Comparison of ENCODE assay signal across 9 cellular contexts in the genomic region with DNA sequence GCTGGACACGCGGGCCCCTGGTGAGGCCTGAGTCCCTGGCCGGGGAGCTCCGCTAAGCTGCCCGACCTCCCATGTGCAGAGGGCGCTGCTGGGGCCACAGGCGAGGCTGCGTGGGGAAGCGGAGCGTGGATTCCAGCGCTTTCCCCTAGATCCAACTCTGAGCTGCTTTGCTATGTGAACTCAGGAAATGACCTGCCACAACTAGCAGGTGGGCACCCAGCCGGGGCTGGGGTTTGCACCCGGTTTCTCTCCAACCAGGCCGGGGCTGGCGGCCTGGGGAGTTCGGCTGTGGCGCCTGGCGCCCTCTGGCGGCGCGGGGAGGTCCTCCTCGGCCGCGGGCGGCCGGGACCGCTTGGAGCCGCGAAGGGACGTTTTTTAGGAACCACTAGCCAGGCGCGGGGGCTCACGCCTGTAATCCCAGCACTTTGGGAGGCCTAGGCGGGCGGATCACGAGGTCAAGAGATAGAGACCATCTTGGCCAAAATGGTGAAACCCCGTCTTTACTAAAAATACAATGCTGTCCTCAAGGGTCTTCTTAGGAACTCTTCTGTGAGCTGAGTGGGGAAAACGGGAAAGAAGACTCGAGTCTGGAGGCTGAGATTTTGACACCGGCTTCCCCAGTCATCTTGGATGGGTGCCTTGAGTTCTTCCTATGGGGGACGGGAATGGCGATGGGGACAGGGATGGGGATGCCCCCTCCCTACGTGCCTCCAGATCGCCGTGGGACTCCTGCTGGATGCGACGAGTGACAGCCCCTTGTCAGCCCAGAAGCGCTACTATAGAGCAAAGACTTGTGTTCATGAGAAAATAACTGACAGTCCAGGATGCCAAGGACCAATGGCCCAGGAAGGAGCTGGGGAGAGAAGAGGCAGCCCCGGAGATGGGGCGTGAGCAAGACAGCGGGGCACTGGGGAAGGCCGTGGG. TPM values are rescaled to one million over a fixed set of nuclear protein-coding genes. Genes with fewer than 3 reads are reported as not detected.
DNase-seq lines count a peak whose midpoint lies in the region; TF ChIP-seq lines count a peak whose summit lies in the region.
"Had no signal": no experiment of that assay in that cellular context is flagged by ENCODE, and none has a peak within 500 bp of the region (broad histone marks: within the 10 kb centered on the region; RNA-seq: fewer than 3 reads in every experiment).

No MANE protein-coding gene starts in this region.

- H3F3A ChIP-seq in SU-DHL-6 (ENCODE audit: insufficient read depth), result no peaks in the 10 kb centered on the region

- H3K27ac Mint-ChIP-seq in CD4-positive, alpha-beta memory T cell, result peak overlapping the region in 2 of 7 donors; percentile 51 to 64
- peak overlapping the region in 1 of 6 donors; percentile 57 for H3K27ac Mint-ChIP-seq in immature natural killer cell

- peak overlapping the region; percentile 52 for H2AFZ ChIP-seq in SU-DHL-6 (ENCODE audit: low read depth, low read length, severe bottlenecking)

- H3K4me1 ChIP-seq in CD4-positive, alpha-beta memory T cell (ENCODE audit: insufficient read depth, low read length), result peaks cover 25% of the 10 kb centered on the region

- no peaks in the 10 kb centered on the region for H3K9me3 Mint-ChIP-seq in CD4-positive, alpha-beta memory T cell
- no peaks in the 10 kb centered on the region for H3K9me3 Mint-ChIP-seq in immature natural killer cell

- H3K9ac ChIP-seq in SU-DHL-6 (ENCODE audit: low read length), result no peak overlapping the region

- no peak overlapping the region for H3K4me2 ChIP-seq in SU-DHL-6 (ENCODE audit: low read depth, low read length, poor library complexity, severe bottlenecking)

- intact Hi-C loops in CD4-positive, alpha-beta memory T cell (cut with micrococcal nuclease), result loop anchor here (1.0 kb wide), 7 partner anchors 14 to 436 kb away; a partner anchor contains a TSS

- H3K36me3 Mint-ChIP-seq in CD4-positive, alpha-beta memory T cell, result peaks cover 4 to 6% of the 10 kb centered on the region in 2 donors
- H3K36me3 Mint-ChIP-seq in immature natural killer cell, result peaks cover 5 to 16% (median 9%) of the 10 kb centered on the region in 3 donors

- peaks cover 18 to 33% (median 25%) of the 10 kb centered on the region in 4 donors for H3K4me1 Mint-ChIP-seq in CD4-positive, alpha-beta memory T cell
- peaks cover 16% of the 10 kb centered on the region in 2 donors for H3K4me1 Mint-ChIP-seq in immature natural killer cell

- no peaks in the 10 kb centered on the region for H3K9me2 ChIP-seq in SU-DHL-6 (replicated peaks; ENCODE audit: insufficient read depth, low read length)

- peak overlapping the region in 2 of 8 donors; percentile 14 to 21 for H3K4me3 Mint-ChIP-seq in CD4-positive, alpha-beta memory T cell
- H3K4me3 Mint-ChIP-seq in immature natural killer cell, result no peak overlapping the region

- no peaks in the 10 kb centered on the region for H3K36me3 ChIP-seq in CD4-positive, alpha-beta memory T cell (ENCODE audit: insufficient read depth, low read length)
- H3K36me3 ChIP-seq in H7 (replicated peaks; ENCODE audit: control insufficient read depth, insufficient read depth, low read length), result no peaks in the 10 kb centered on the region
- no peaks in the 10 kb centered on the region for H3K36me3 ChIP-seq in SU-DHL-6 (ENCODE audit: low read length)

- peak; percentile 73 for TF ChIP-seq CTCF in SU-DHL-6 (IDR thresholded peaks at IDR 0.05; ENCODE audit: insufficient read depth, low read length, poor library complexity, severe bottlenecking)

- POLR2A ChIA-PET in CD4-positive, alpha-beta memory T cell (lab: Charles Lee; ENCODE audit: partially characterized antibody), result interaction anchor here (0.6 to 22.5 kb wide), 16 partner anchors 10 to 443 kb away, joined by 3 to 730 read pairs (median 5); a partner anchor contains a TSS

- no peaks in the 10 kb centered on the region for H4K20me1 ChIP-seq in SU-DHL-6 (ENCODE audit: low read depth, low read length)

- H3K27me3 ChIP-seq in CD4-positive, alpha-beta memory T cell (ENCODE audit: insufficient read depth, low read length), result no peaks in the 10 kb centered on the region
- no peaks in the 10 kb centered on the region for H3K27me3 ChIP-seq in H7 (ENCODE audit: control insufficient read depth, insufficient read depth, low read length)
- no peaks in the 10 kb centered on the region for H3K27me3 ChIP-seq in SU-DHL-6 (ENCODE audit: low read length)

- peak; percentile 54 to 79 (median 70) for DNase-seq in CD4-positive, alpha-beta memory T cell
- DNase-seq in H7 (peak; percentile 95), anterior cingulate cortex (lab: John Stamatoyannopoulos, UW) (peak in 31 of 58 donors; percentile 6 to 56 (median 29)), immature natural killer cell (peak; percentile 63 to 74 (median 68)), NCI-H526 treated with DMSO at 0.1 percent for 48 hours (lab: John Stamatoyannopoulos, UW) (no peak), NCI-H2227 treated with DMSO at 0.1 percent for 48 hours (lab: John Stamatoyannopoulos, UW) (no peak)
- DNase-seq in stimulated activated CD4-positive, alpha-beta T cell treated with anti-CD3 and anti-CD28 coated beads, Interleukin-1b, Interleukin-23, amount 100 ng/mL, for 1 hour (ENCODE audit: low read depth in 2 of 2), result peak; percentile 43 to 65

- H3K4me3 ChIP-seq in CD4-positive, alpha-beta memory T cell (ENCODE audit: low read length in 2 of 2), result no peak overlapping the region
- H3K4me3 ChIP-seq in H7 (ENCODE audit: insufficient read depth, low read depth, low read length), result peak overlapping the region; percentile 0; the same call in 1 of the 2 replicates
- no peak overlapping the region for H3K4me3 ChIP-seq in SU-DHL-6 (ENCODE audit: insufficient read depth, low read length, poor library complexity, severe bottlenecking)

- no peaks in the 10 kb centered on the region for H3K27me3 Mint-ChIP-seq in CD4-positive, alpha-beta memory T cell
- peaks cover 0 to 2% (median 0%) of the 10 kb centered on the region in 3 donors for H3K27me3 Mint-ChIP-seq in immature natural killer cell (ENCODE audit: low read depth in 3 of 3)

- H3K27ac ChIP-seq in CD4-positive, alpha-beta memory T cell (ENCODE audit: low read depth, low read length), result no peak overlapping the region
- no peak overlapping the region for H3K27ac ChIP-seq in SU-DHL-6 (ENCODE audit: low read depth, low read length)

- CTCF ChIA-PET in CD4-positive, alpha-beta memory T cell (lab: Charles Lee; ENCODE audit: partially characterized antibody), result interaction anchor here (0.6 to 18.0 kb wide), 34 partner anchors 9 to 1741 kb away, joined by 3 to 294 read pairs (median 4); a partner anchor contains a TSS

- H3K9me3 ChIP-seq in CD4-positive, alpha-beta memory T cell (ENCODE audit: control insufficient read depth in 1 of 2, low read length in 2 of 2), result no peaks in the 10 kb centered on the region
- H3K9me3 ChIP-seq in SU-DHL-6 (ENCODE audit: insufficient read depth, low read length), result no peaks in the 10 kb centered on the region

- H3K79me2 ChIP-seq in SU-DHL-6 (ENCODE audit: insufficient read depth, low read length), result no peaks in the 10 kb centered on the region

RNA-seq across cellular contexts. Expression of a gene that starts 12.6 kb away (rescaled TPM):
- total RNA-seq in CD4-positive, alpha-beta memory T cell, result 100 to 1,000 TPM; 102 to 116 TPM
- 10 to 100 TPM; 73.6 to 86.6 TPM for polyA plus RNA-seq in CD4-positive, alpha-beta memory T cell
- total RNA-seq in H7 (2014; rRNA removed; shearing (Covaris generic)), result 308 and 356 TPM in 2 replicates
- polyA plus RNA-seq in immature natural killer cell, result 100 to 1,000 TPM in 1 of 3 donors, 10 to 100 TPM in 2; 62.0 to 106 (median 72.0) TPM

RNA-seq across cellular contexts. Expression of a gene that starts 22.5 kb away (rescaled TPM):
- under 1 TPM; 0.55 to 0.75 TPM for total RNA-seq in CD4-positive, alpha-beta memory T cell
- polyA plus RNA-seq in CD4-positive, alpha-beta memory T cell, result not detected
- total RNA-seq in H7 (2014; rRNA removed; shearing (Covaris generic)), result 2,746 and 3,860 TPM in 2 replicates
- not detected for polyA plus RNA-seq in immature natural killer cell
- total RNA-seq: pulmonary artery endothelial cell had no signal

RNA-seq across cellular contexts. Expression of a gene that starts 29.3 kb away (rescaled TPM):
- total RNA-seq in CD4-positive, alpha-beta memory T cell, result 100 to 1,000 TPM; 476 to 507 TPM
- 10 to 100 TPM; 46.2 to 79.5 TPM for polyA plus RNA-seq in CD4-positive, alpha-beta memory T cell
- total RNA-seq in H7 (2014; rRNA removed; shearing (Covaris generic)), result 101 and 154 TPM in 2 replicates
- polyA plus RNA-seq in immature natural killer cell, result 10 to 100 TPM; 10.1 to 27.4 (median 11.1) TPM

RNA-seq across cellular contexts. Expression of a gene that starts 29.6 kb away (rescaled TPM):
- total RNA-seq in CD4-positive, alpha-beta memory T cell, result not detected
- polyA plus RNA-seq in CD4-positive, alpha-beta memory T cell, result not detected
- total RNA-seq in H7 (2014; rRNA removed; shearing (Covaris generic)), result 971 and 2,272 TPM in 2 replicates
- not detected for polyA plus RNA-seq in immature natural killer cell

Comparison
In these comparisons a context has a peak if more than half of its experiments do, and no peak if none do; other contexts are left out.
1. DNase-seq: peak in CD4-positive, alpha-beta memory T cell (5 of 5), H7 (single experiment), anterior cingulate cortex (31 of 58), immature natural killer cell (3 of 3) and stimulated activated CD4-positive, alpha-beta T cell treated with anti-CD3 and anti-CD28 coated beads, Interleukin-1b, Interleukin-23, amount 100 ng/mL, for 1 hour (2 of 2); none in NCI-H526 treated with DMSO at 0.1 percent for 48 hours (single experiment) and NCI-H2227 treated with DMSO at 0.1 percent for 48 hours (single experiment).
2. RNA of a gene that starts 22.5 kb away (total RNA-seq): 2,746 to 3,860 TPM in H7; 0.55 to 0.75 TPM in CD4-positive, alpha-beta memory T cell; every median in the first group is over 1,000 times any median in the second.